ENCODE assay signal across 8 cellular contexts in the genomic region with DNA sequence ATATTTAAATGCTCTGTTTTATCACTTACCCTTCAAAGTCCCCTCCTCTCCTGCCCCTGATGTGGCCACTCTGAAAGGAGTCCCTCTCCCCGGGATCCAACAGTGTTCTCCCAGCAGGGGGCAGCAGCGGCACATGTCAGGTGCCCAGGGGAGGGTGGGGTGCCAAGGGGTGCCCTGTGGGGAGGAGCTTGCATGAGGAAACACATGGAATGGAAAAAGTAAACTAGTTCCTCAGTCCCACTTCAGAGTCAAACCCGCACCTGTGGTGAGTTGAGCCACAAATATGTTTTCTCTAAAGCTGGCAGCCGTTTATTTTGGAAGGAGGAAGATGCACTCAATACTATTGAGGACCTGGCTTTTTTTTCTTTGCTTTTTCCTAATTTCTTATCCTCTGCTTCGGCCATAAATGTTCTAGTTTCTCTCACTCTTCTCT.
DNase-seq lines count a peak whose midpoint lies in the region; ATAC-seq and TF ChIP-seq lines count a peak whose summit lies in the region.

No MANE protein-coding gene starts in this region.

- TF ChIP-seq CTCF in WI38 (IDR thresholded peaks at IDR 0.05; ENCODE audit: low read depth, low read length) = peak; percentile 73

- ATAC-seq in GM18498 (IDR thresholded peaks at IDR 0.05; ENCODE audit: unreplicated experiment) (peak; percentile 81), HG03108 (IDR thresholded peaks at IDR 0.05; ENCODE audit: unreplicated experiment) (peak; percentile 66), HG02870 (IDR thresholded peaks at IDR 0.05; ENCODE audit: unreplicated experiment) (no peak)

- no peak overlapping the region for H3K4me3 ChIP-seq in WI38 (ENCODE audit: low read depth, low read length)

- DNase-seq in NCI-H226 (peak; percentile 67), brain pericyte (ENCODE audit: low read depth, low spot score) (peak; percentile 27), iPS-NIHi7 (ENCODE audit: extremely low spot score) (peak; percentile 95)
- DNase-seq in stimulated activated CD4-positive, alpha-beta T cell treated with anti-CD3 and anti-CD28 coated beads, Interleukin-15, amount 100 ng/mL, for 24 hours = peak; percentile 97

Comparison
In these comparisons a context has a peak if more than half of its experiments do, and no peak if none do; other contexts are left out.
1. DNase-seq: peak in every context shown above with its lines; median percentile 97 in stimulated activated CD4-positive, alpha-beta T cell treated with anti-CD3 and anti-CD28 coated beads, Interleukin-15, amount 100 ng/mL, for 24 hours; 95 in iPS-NIHi7; 67 in NCI-H226; 27 in brain pericyte.